8 cellular contexts compared by ENCODE assay signal in the genomic region with DNA sequence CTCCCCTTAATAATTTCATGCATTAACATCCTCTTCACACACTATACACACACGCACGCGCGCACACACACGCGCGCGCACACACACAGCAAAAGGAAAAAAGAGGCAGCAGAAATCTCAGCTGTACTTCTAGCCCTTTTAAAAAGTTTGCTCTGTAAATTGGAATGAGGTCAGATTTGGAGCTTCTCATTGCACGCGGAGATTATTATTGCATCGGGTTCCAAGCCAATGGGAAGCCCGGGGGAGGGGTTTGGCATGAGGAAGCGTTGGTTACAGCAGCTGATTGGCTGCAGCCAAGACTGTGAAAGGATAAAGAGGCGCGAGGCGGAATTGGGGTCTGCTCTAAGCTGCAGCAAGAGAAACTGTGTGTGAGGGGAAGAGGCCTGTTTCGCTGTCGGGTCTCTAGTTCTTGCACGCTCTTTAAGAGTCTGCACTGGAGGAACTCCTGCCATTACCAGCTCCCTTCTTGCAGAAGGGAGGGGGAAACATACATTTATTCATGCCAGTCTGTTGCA. TPM values are rescaled to one million over a fixed set of nuclear protein-coding genes. Genes with fewer than 3 reads are reported as not detected.
A peak's percentile ranks its signal among the peaks of the same experiment; 100 is the strongest.
DNase-seq lines count a peak whose midpoint lies in the region; ATAC-seq and TF ChIP-seq lines count a peak whose summit lies in the region.

Gene SOX4 (plus strand): TSS at position 340 of the 515 bp plus-strand sequence. CDS start 784 bp downstream, outside the sequence.

- H3K4me1 Mint-ChIP-seq in brain = peaks cover 21% of the 10 kb centered on the region

- ATAC-seq in GM18517 (IDR thresholded peaks at IDR 0.05; ENCODE audit: unreplicated experiment) = peak; percentile 72
- ATAC-seq in HG02970 (IDR thresholded peaks at IDR 0.05; ENCODE audit: low FRiP score, unreplicated experiment) = peak; percentile 54
- peak; percentile 70 to 80 (median 77) for ATAC-seq in psoas muscle

- peaks cover 38% of the 10 kb centered on the region for H3K27me3 Mint-ChIP-seq in brain

- no TSS peak for BruUV-seq in A673 (replicated peaks; lab: Mats Ljungman, UMichigan)

- intact Hi-C loops in A673 (cut with micrococcal nuclease; ENCODE audit: unreplicated experiment) = loop anchor here (1.0 to 5.0 kb wide), 2 partner anchors 229 to 837 kb away; no protein-coding TSS in a partner anchor
- intact Hi-C loops in psoas muscle (cut with DNase I) = no loop called here

- H3K27me3 ChIP-seq in A673 (replicated peaks; ENCODE audit: insufficient read depth, low read depth, low read length, poor library complexity) (no peaks in the 10 kb centered on the region), psoas muscle (ENCODE audit: insufficient read depth in 3 of 3, low read length in 2 of 3) (no peaks in the 10 kb centered on the region)

- H3K27ac ChIP-seq in A673 (ENCODE audit: low read depth, low read length, poor library complexity, severe bottlenecking) = peak within 1 kb of the TSS; percentile 89
- H3K27ac ChIP-seq in psoas muscle = peak within 1 kb of the TSS; percentile 84

- 0% methylated on average over 19 of the region's 19 CpGs for WGBS in psoas muscle, 3 donors

- H3K4me3 Mint-ChIP-seq in brain = peak within 1 kb of the TSS in 1 of 5 experiments; percentile 97

- H3K27ac Mint-ChIP-seq in brain = peak within 1 kb of the TSS in 4 of 5 experiments; percentile 98 to 100 (median 99)

- H3K4me1 ChIP-seq in A673 (ENCODE audit: insufficient read depth, low read length, poor library complexity, severe bottlenecking) (peaks cover 15% of the 10 kb centered on the region), psoas muscle (peaks cover 13% of the 10 kb centered on the region)

- DNase-seq in A673 (ENCODE audit: low spot score) = peak; percentile 99
- DNase-seq in NCI-H146 treated with DMSO at 0.1 percent for 48 hours (lab: John Stamatoyannopoulos, UW; ENCODE audit: unreplicated experiment) = peak; percentile 97
- DNase-seq in T follicular helper cell (ENCODE audit: low read depth) = peak; percentile 43
- peak; percentile 86 to 89 for DNase-seq in hippocampal formation (lab: John Stamatoyannopoulos, UW)
- DNase-seq in psoas muscle = peak; percentile 89 to 92

- peaks cover 14% of the 10 kb centered on the region for H3K36me3 ChIP-seq in A673 (ENCODE audit: insufficient read depth, low read length, poor library complexity, severe bottlenecking)
- no peaks in the 10 kb centered on the region for H3K36me3 ChIP-seq in psoas muscle (ENCODE audit: insufficient read depth in 1 of 2, low read depth in 1 of 2)

- H3K9me3 ChIP-seq in A673 (ENCODE audit: low read depth, low read length, poor library complexity, severe bottlenecking) (no peaks in the 10 kb centered on the region), psoas muscle (no peaks in the 10 kb centered on the region)

- CTCF ChIA-PET in A673 (lab: Charles Lee) = no interaction called here

- peaks cover 36% of the 10 kb centered on the region for H3K36me3 Mint-ChIP-seq in brain

- H3K9me3 Mint-ChIP-seq in brain = peaks cover 3 to 30% (median 13%) of the 10 kb centered on the region in 5 experiments

- TF ChIP-seq CTCF in A673 (conservative IDR thresholded peaks at IDR 0.05; ENCODE audit: low read depth, low read length) = no peak
- no peak for TF ChIP-seq CTCF in brain (conservative IDR thresholded peaks at IDR 0.05)
- TF ChIP-seq CTCF in psoas muscle (IDR thresholded peaks at IDR 0.05) = no peak

- peak within 1 kb of the TSS; percentile 86 for H3K4me3 ChIP-seq in A673 (ENCODE audit: low read depth, low read length, poor library complexity, severe bottlenecking)
- peak within 1 kb of the TSS; percentile 88 for H3K4me3 ChIP-seq in psoas muscle

- POLR2A ChIA-PET in A673 (lab: Charles Lee; ENCODE audit: low non-redundant PET) = interaction anchor here (0.6 to 0.9 kb wide), 5 partner anchors 226 to 1146 kb away, joined by 3 to 7 read pairs (median 4); no protein-coding TSS in a partner anchor

RNA-seq across cellular contexts. Expression of gene SOX4, which starts in this region (rescaled TPM):
- total RNA-seq in A673 (2021) = 50.7 and 59.4 TPM in 2 replicates
- polyA plus RNA-seq in brain (ENCODE audit: insufficient read depth, low read depth, low replicate concordance) = 231 TPM
- total RNA-seq in psoas muscle = 1 to 10 TPM; 1.9 to 6.9 (median 2.3) TPM
- polyA plus RNA-seq in psoas muscle = 1 to 10 TPM in 1 of 3 donors, under 1 TPM in 2; 0.49 to 1.0 (median 1.00) TPM

Comparison
In these comparisons a context has a peak if more than half of its experiments do, and no peak if none do; other contexts are left out.
1. Peak in every context shown above with its lines: DNase-seq, ATAC-seq, H3K4me3 ChIP-seq and H3K27ac ChIP-seq.
2. RNA of gene SOX4 (polyA plus RNA-seq): 231 TPM in brain (single experiment); 0.49 to 1.0 TPM in psoas muscle; every median in the first group is over 100 times any median in the second.
3. DNase-seq: peak in every context shown above with its lines; median percentile 99 in A673; 97 in NCI-H146 treated with DMSO at 0.1 percent for 48 hours; 90 in psoas muscle; 88 in hippocampal formation; 43 in T follicular helper cell.